Comparison of ENCODE assay signal across 29 cellular contexts in the genomic region with DNA sequence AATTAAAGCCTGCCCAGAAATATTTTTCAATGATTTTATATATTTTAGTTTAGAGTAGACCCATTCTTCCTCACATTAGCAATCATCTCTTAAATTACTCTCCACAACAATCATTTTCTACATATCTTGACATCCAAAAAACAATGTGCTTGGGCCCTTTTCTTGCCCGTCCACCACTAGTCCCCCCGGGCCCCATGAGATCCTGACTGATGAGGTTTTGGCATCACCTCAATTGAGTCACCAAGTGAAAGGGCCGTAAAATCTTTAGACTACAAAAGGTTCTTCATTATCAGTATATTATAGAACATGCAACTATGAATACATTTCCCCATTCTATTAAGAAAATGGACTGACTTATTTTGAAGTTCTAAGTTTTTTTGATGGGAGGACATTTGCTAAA. TPM values are rescaled to one million over a fixed set of nuclear protein-coding genes. Genes with fewer than 3 reads are reported as not detected.
"Had no signal": no experiment of that assay in that cellular context is flagged by ENCODE, and none has a peak within 500 bp of the region (broad histone marks: within the 10 kb centered on the region; RNA-seq: fewer than 3 reads in every experiment).

No MANE protein-coding gene starts in this region.

- H3K79me2 ChIP-seq: hepatocyte had no signal

- H3K9me3 ChIP-seq: body of pancreas, colonic mucosa, esophagus squamous epithelium, gastrocnemius medialis, pancreas, psoas muscle, sigmoid colon, tibial nerve had no signal

- H3K36me3 ChIP-seq: cardiac muscle cell, colonic mucosa, esophagus squamous epithelium, gastrocnemius medialis, pancreas, sigmoid colon, tibial nerve had no signal

- ATAC-seq: body of pancreas; gastrocnemius medialis; left cardiac atrium; left ventricle myocardium superior; naive thymus-derived CD4-positive, alpha-beta T cell; pancreas; psoas muscle had no signal

- H3K27me3 ChIP-seq: body of pancreas, cardiac muscle cell, colonic mucosa, esophagus squamous epithelium, gastrocnemius medialis, hepatocyte, pancreas, sigmoid colon, tibial nerve had no signal

- H3K4me2 ChIP-seq: hepatocyte, smooth muscle cell had no signal

- H3K27ac ChIP-seq: body of pancreas, cardiac muscle cell, colonic mucosa, epithelial cell of prostate, esophagus squamous epithelium, gastrocnemius medialis, hepatocyte, pancreas, psoas muscle, sigmoid colon, tibial nerve, VCaP had no signal

- H2AFZ ChIP-seq: hepatocyte had no signal

- H3K4me1 ChIP-seq: colonic mucosa, pancreas had no signal

- H3K4me3 ChIP-seq: body of pancreas, cardiac muscle cell, colonic mucosa, esophagus squamous epithelium, gastrocnemius medialis, hepatocyte, pancreas, psoas muscle, sigmoid colon, smooth muscle cell, tibial nerve had no signal

- DNase-seq: activated CD4-positive, alpha-beta T cell treated with anti-CD3 and anti-CD28 coated beads for 4 hours; activated CD4-positive, alpha-beta T cell treated with anti-CD3 and anti-CD28 coated beads, Interleukin-2, amount 50 U/mL, for 4 hours; activated effector memory CD4-positive, alpha-beta T cell treated with anti-CD3 and anti-CD28 coated beads, Interleukin-2, amount 50 U/mL, for 16 hours; activated naive CD4-positive, alpha-beta T cell treated with anti-CD3 and anti-CD28 coated beads, Interleukin-2, amount 50 U/mL, for 16 hours; activated T-cell treated with anti-CD3 and anti-CD28 coated beads for 4 hours; amniotic stem cell; body of pancreas; cerebellar nuclear complex; colonic mucosa; effector CD8-positive, alpha-beta T cell; esophagus squamous epithelium; gastrocnemius medialis; islet precursor cell; left cardiac atrium; left ventricle myocardium superior; naive thymus-derived CD4-positive, alpha-beta T cell; pancreas; psoas muscle; sigmoid colon; stimulated activated naive CD4-positive, alpha-beta T cell treated with Interleukin-2 at 50 U/mL for 16 hours; T-helper 1 cell had no signal

- H3K27ac Mint-ChIP-seq: mesothelial cell of epicardium; naive thymus-derived CD4-positive, alpha-beta T cell; T-helper 2 cell treated with Interferon-gamma antibody and Interleukin-4, amounts not matched to agents 5 μg/mL and 100 μg/mL, for 36 hours had no signal

- H3K4me3 Mint-ChIP-seq: mesothelial cell of epicardium; naive thymus-derived CD4-positive, alpha-beta T cell; T-helper 2 cell treated with Interferon-gamma antibody and Interleukin-4, amounts not matched to agents 5 μg/mL and 100 μg/mL, for 36 hours had no signal

- H3K9me3 Mint-ChIP-seq: mesothelial cell of epicardium; naive thymus-derived CD4-positive, alpha-beta T cell; T-helper 2 cell treated with Interferon-gamma antibody and Interleukin-4, amounts not matched to agents 5 μg/mL and 100 μg/mL, for 36 hours had no signal

RNA-seq across cellular contexts. Expression of gene CDKL2, which starts 4.0 kb away (rescaled TPM):
- total RNA-seq: gastrocnemius medialis had no signal
